In genomic region chr9:738209-738915, GRCh38 we compare ENCODE assay signal across 9 cellular contexts.
A peak's percentile ranks its signal among the peaks of the same experiment; 100 is the strongest.
DNase-seq lines count a peak whose midpoint lies in the region; ATAC-seq and TF ChIP-seq lines count a peak whose summit lies in the region.
"Had no signal": no experiment of that assay in that cellular context is flagged by ENCODE, and none has a peak within 500 bp of the region (broad histone marks: within the 10 kb centered on the region; RNA-seq: fewer than 3 reads in every experiment).

No MANE protein-coding gene starts in this region.

- H3K4me2 ChIP-seq in smooth muscle cell: peak overlapping the region; percentile 56

- H3K36me3 ChIP-seq in ascending aorta: peaks cover 60 to 69% of the 10 kb centered on the region in 2 donors
- no peaks in the 10 kb centered on the region for H3K36me3 ChIP-seq in smooth muscle cell (ENCODE audit: low read depth)

- no peaks in the 10 kb centered on the region for H3K27me3 ChIP-seq in ascending aorta
- H3K27me3 ChIP-seq in smooth muscle cell (ENCODE audit: low read depth): no peaks in the 10 kb centered on the region

- H3K4me3 Mint-ChIP-seq in activated naive CD4-positive, alpha-beta T cell treated with anti-CD3 and anti-CD28 coated beads for 36 hours: no peak overlapping the region

- H3K9ac ChIP-seq in smooth muscle cell (ENCODE audit: low read depth): peak overlapping the region; percentile 59

- peaks cover 16% of the 10 kb centered on the region for H3K36me3 Mint-ChIP-seq in activated naive CD4-positive, alpha-beta T cell treated with anti-CD3 and anti-CD28 coated beads for 36 hours (ENCODE audit: low read depth)

- DNase-seq in H4 (ENCODE audit: low spot score) (peak; percentile 64), ascending aorta (ENCODE audit: low spot score in 2 of 2) (peak in 1 of 2 donors; percentile 93), left cardiac atrium (peak; percentile 71), smooth muscle cell (lab: John Stamatoyannopoulos, UW; ENCODE audit: unreplicated experiment) (no peak)
- DNase-seq in effector CD8-positive, alpha-beta T cell (lab: John Stamatoyannopoulos, UW): no peak
- DNase-seq in activated CD8-positive, alpha-beta memory T cell treated with anti-CD3 and anti-CD28 coated beads, Interleukin-2, amount 50 U/mL, for 48 hours: no peak
- no peak for DNase-seq in activated naive CD4-positive, alpha-beta T cell treated with anti-CD3 and anti-CD28 coated beads for 36 hours
- DNase-seq: NCI-H82 had no signal

- no peak overlapping the region for H3K27ac Mint-ChIP-seq in activated naive CD4-positive, alpha-beta T cell treated with anti-CD3 and anti-CD28 coated beads for 36 hours

- intact Hi-C loops in ascending aorta (cut with DNase I) (loop anchor here (5.0 kb wide), 1 partner anchor 121 kb away; no protein-coding TSS in a partner anchor), left cardiac atrium (cut with DNase I) (no loop called here)
- intact Hi-C loops in activated naive CD4-positive, alpha-beta T cell treated with anti-CD3 and anti-CD28 coated beads for 36 hours (cut with micrococcal nuclease): no loop called here

- H4K20me1 ChIP-seq in smooth muscle cell (ENCODE audit: low read depth): no peaks in the 10 kb centered on the region

- no peaks in the 10 kb centered on the region for H3K9me3 ChIP-seq in ascending aorta
- no peaks in the 10 kb centered on the region for H3K9me3 ChIP-seq in smooth muscle cell (replicated peaks; ENCODE audit: low read depth)

- no peaks in the 10 kb centered on the region for H3K79me2 ChIP-seq in smooth muscle cell (ENCODE audit: low read depth)

- no peaks in the 10 kb centered on the region for H3K9me3 Mint-ChIP-seq in activated naive CD4-positive, alpha-beta T cell treated with anti-CD3 and anti-CD28 coated beads for 36 hours

- CTCF ChIA-PET in activated naive CD4-positive, alpha-beta T cell treated with anti-CD3 and anti-CD28 coated beads for 36 hours (lab: Charles Lee): interaction anchor here (0.5 kb wide), 1 partner anchor 25 kb away, joined by 3 read pairs; no protein-coding TSS in a partner anchor

- TF ChIP-seq CTCF in ascending aorta (IDR thresholded peaks at IDR 0.05) (no peak), smooth muscle cell (IDR thresholded peaks at IDR 0.05; ENCODE audit: borderline replicate concordance, insufficient read depth, poor library complexity, severe bottlenecking) (no peak)

- no peak overlapping the region for H2AFZ ChIP-seq in smooth muscle cell (ENCODE audit: low read depth)

- no peaks in the 10 kb centered on the region for H3K4me1 Mint-ChIP-seq in activated naive CD4-positive, alpha-beta T cell treated with anti-CD3 and anti-CD28 coated beads for 36 hours (ENCODE audit: low read depth)

- H3F3A ChIP-seq in smooth muscle cell (ENCODE audit: low read depth): peaks cover 22% of the 10 kb centered on the region

- peak overlapping the region in 1 of 2 donors; percentile 39 for H3K4me3 ChIP-seq in ascending aorta
- H3K4me3 ChIP-seq in smooth muscle cell: no peak overlapping the region

- WGBS in smooth muscle cell (ENCODE audit: low lambda C conversion rate): 49% methylated on average over 14 of the region's 14 CpGs

- no peaks in the 10 kb centered on the region for H3K27me3 Mint-ChIP-seq in activated naive CD4-positive, alpha-beta T cell treated with anti-CD3 and anti-CD28 coated beads for 36 hours (ENCODE audit: low read depth)

- H3K27ac ChIP-seq in ascending aorta (peak overlapping the region; percentile 92 to 95), smooth muscle cell (ENCODE audit: low read depth) (peak overlapping the region; percentile 86)

- ATAC-seq in left cardiac atrium (peak; percentile 77 to 87), HG02870 (IDR thresholded peaks at IDR 0.05; ENCODE audit: unreplicated experiment) (no peak)

- peaks cover 27 to 72% of the 10 kb centered on the region in 2 donors for H3K4me1 ChIP-seq in ascending aorta
- H3K4me1 ChIP-seq in smooth muscle cell (ENCODE audit: low read depth): peaks cover 9% of the 10 kb centered on the region

Comparison
In these comparisons a context has a peak if more than half of its experiments do, and no peak if none do; other contexts are left out.
1. DNase-seq: peak in H4 (single experiment) and left cardiac atrium (single experiment); none in smooth muscle cell (single experiment), effector CD8-positive, alpha-beta T cell (single experiment), activated CD8-positive, alpha-beta memory T cell treated with anti-CD3 and anti-CD28 coated beads, Interleukin-2, amount 50 U/mL, for 48 hours (single experiment) and activated naive CD4-positive, alpha-beta T cell treated with anti-CD3 and anti-CD28 coated beads for 36 hours (single experiment).